8 cellular contexts compared by ENCODE assay signal in genomic region chr17:8072727-8073461, GRCh38. TPM values are rescaled to one million over a fixed set of nuclear protein-coding genes. Genes with fewer than 3 reads are reported as not detected.
DNase-seq lines count a peak whose midpoint lies in the region; ATAC-seq, FAIRE-seq and TF ChIP-seq lines count a peak whose summit lies in the region.

No MANE protein-coding gene starts in this region.

- TF ChIP-seq POLR2A in H1 (IDR thresholded peaks at IDR 0.05; ENCODE audit: control extremely low read depth in 1 of 2, low read depth in 2 of 2, low read length in 2 of 2): no peak

- H3K27me3 ChIP-seq in H1 (replicated peaks in 1 of 4; ENCODE audit: control insufficient read depth in 3 of 4, extremely low read depth in 1 of 4, insufficient read depth in 3 of 4, low read length in 3 of 4): peaks cover 39 to 81% (median 62%) of the 10 kb centered on the region in 4 experiments

- no peak for TF ChIP-seq RAD21 in H1 (IDR thresholded peaks at IDR 0.05 in 1 of 2, conservative IDR thresholded peaks at IDR 0.05 in 1 of 2; ENCODE audit: low read depth in 2 of 2, low read length in 2 of 2)

- peak overlapping the region; percentile 60 for H3K18ac ChIP-seq in H1 (ENCODE audit: extremely low read depth, low read length)

- H3K79me2 ChIP-seq in H1 (ENCODE audit: control insufficient read depth in 1 of 2, insufficient read depth in 2 of 2, low read length in 2 of 2): no peaks in the 10 kb centered on the region

- TF ChIP-seq EP300 in H1 (IDR thresholded peaks at IDR 0.05; ENCODE audit: borderline replicate concordance in 1 of 2, low read depth in 2 of 2, low read length in 2 of 2): no peak

- no peak overlapping the region for H2AK5ac ChIP-seq in H1 (ENCODE audit: low read depth, low read length)

- peak overlapping the region; percentile 34 to 65 (median 50); a peak in 7 of 8 replicates for H3K4me3 ChIP-seq in H1 (ENCODE audit: extremely low read depth in 1 of 4, insufficient read depth in 2 of 4, low read depth in 3 of 4, low read length in 4 of 4)

- H3K27ac Mint-ChIP-seq in osteocyte (ENCODE audit: unreplicated experiment): no peak overlapping the region

- H3K14ac ChIP-seq in H1 (ENCODE audit: insufficient read length): no peak overlapping the region

- no peak overlapping the region for H3K56ac ChIP-seq in H1 (replicated peaks; ENCODE audit: insufficient read length, low read depth, low read length)

- H3K4me1 ChIP-seq in ES-I3 (ENCODE audit: insufficient read depth, low read length): no peaks in the 10 kb centered on the region; the same call in 1 of the 2 replicates
- H3K4me1 ChIP-seq in H1 (replicated peaks in 1 of 4; ENCODE audit: control insufficient read depth in 3 of 4, insufficient read depth in 4 of 4, low read length in 3 of 4): peaks cover 0 to 22% (median 9%) of the 10 kb centered on the region in 4 experiments; a peak in 5 of 7 replicates

- no peak overlapping the region for H2BK20ac ChIP-seq in H1 (ENCODE audit: low read length)

- peaks cover 92% of the 10 kb centered on the region for H3K27me3 Mint-ChIP-seq in osteocyte (ENCODE audit: unreplicated experiment)

- peaks cover 12% of the 10 kb centered on the region for H3K4me1 Mint-ChIP-seq in osteocyte (ENCODE audit: unreplicated experiment)

- peaks cover 3 to 6% of the 10 kb centered on the region in 2 experiments for H4K20me1 ChIP-seq in H1 (replicated peaks in 1 of 2; ENCODE audit: control insufficient read depth in 1 of 2, insufficient read depth in 2 of 2, low read length in 2 of 2)

- H3K9ac ChIP-seq in ES-I3 (ENCODE audit: low read depth, low read length) (peak overlapping the region; percentile 25; the same call in 1 of the 2 replicates), H1 (replicated peaks in 1 of 4; ENCODE audit: extremely low read depth in 1 of 4, low read depth in 3 of 4, low read length in 3 of 4) (no peak overlapping the region)

- H4K8ac ChIP-seq in H1 (ENCODE audit: extremely low read depth, insufficient read depth, low read length): no peak overlapping the region; the same call in 1 of the 2 replicates

- peak overlapping the region; percentile 81; the same call in 1 of the 2 replicates for H2BK12ac ChIP-seq in H1 (ENCODE audit: low read depth, low read length)

- TF ChIP-seq CTCF in H1 (IDR thresholded peaks at IDR 0.05; ENCODE audit: control extremely low read depth in 1 of 3, insufficient read depth in 1 of 3, low read depth in 1 of 3, low read length in 3 of 3) (no peak), osteocyte (IDR thresholded peaks at IDR 0.05) (no peak)

- H3K79me1 ChIP-seq in H1 (ENCODE audit: low read depth, low read length): no peaks in the 10 kb centered on the region

- H3K23ac ChIP-seq in H1 (ENCODE audit: insufficient read length): no peak overlapping the region

- H3K36me3 ChIP-seq in ES-I3 (ENCODE audit: insufficient read depth, low read length) (no peaks in the 10 kb centered on the region), H1 (ENCODE audit: control insufficient read depth in 2 of 4, insufficient read depth in 4 of 4, low read length in 3 of 4) (no peaks in the 10 kb centered on the region)

- peak overlapping the region; percentile 97 to 99 for H3K4me2 ChIP-seq in H1 (ENCODE audit: insufficient read depth in 1 of 2, low read depth in 2 of 2, low read length in 2 of 2)

- POLR2A ChIA-PET in H1 (lab: Charles Lee; ENCODE audit: partially characterized antibody): interaction anchor here (0.6 to 2.5 kb wide), 4 partner anchors 10 to 649 kb away, joined by 3 to 10 read pairs (median 6); no protein-coding TSS in a partner anchor

- CTCF ChIA-PET in H1 (lab: Charles Lee; ENCODE audit: partially characterized antibody): interaction anchor here (1.1 to 17.3 kb wide), 12 partner anchors 12 to 203 kb away, joined by 3 to 315 read pairs (median 5); partner anchors contain the start of genes ALOX12B, ALOXE3 and RNF227

- no peaks in the 10 kb centered on the region for H3K9me3 Mint-ChIP-seq in osteocyte (ENCODE audit: unreplicated experiment)

- H3K4me3 Mint-ChIP-seq in osteocyte (ENCODE audit: unreplicated experiment): peak overlapping the region; percentile 53

- 5% methylated on average over 34 of the region's 40 CpGs; no CpG with 5 or more reads in 1 of the 2 experiments for WGBS in H1 (ENCODE audit: extremely low coverage in 1 of 2, insufficient coverage in 1 of 2, insufficient read length in 1 of 2, insufficient replicate concordance in 2 of 2, low coverage in 1 of 2, low lambda C conversion rate in 2 of 2, missing lambda C conversion rate in 1 of 2), 2 experiments

- H2AFZ ChIP-seq in H1 (ENCODE audit: low read length): peak overlapping the region; percentile 54; the same call in 1 of the 2 replicates

- H3K4ac ChIP-seq in H1 (replicated peaks; ENCODE audit: insufficient read length, low read depth, low read length): peak overlapping the region; percentile 19

- H3K27ac ChIP-seq in H1 (ENCODE audit: low read depth, low read length): no peak overlapping the region

- H2BK5ac ChIP-seq in H1 (ENCODE audit: low read depth, low read length): no peak overlapping the region

- in situ Hi-C loops in G401 (cut with HindIII; ENCODE audit: low sequenced_read_pairs): no loop called here

- no peak overlapping the region for H4K5ac ChIP-seq in H1 (ENCODE audit: insufficient read length, low read depth, low read length)

- no peak for ATAC-seq in HG02852 (IDR thresholded peaks at IDR 0.05; ENCODE audit: unreplicated experiment)

- peak; percentile 46 for DNase-seq in activated CD4-positive, alpha-beta T cell treated with anti-CD3 and anti-CD28 coated beads for 48 hours
- DNase-seq in H1 (ENCODE audit: low read depth in 1 of 2, low spot score in 2 of 2): peak in 1 of 2 experiments; percentile 68
- no peak for DNase-seq in osteocyte (ENCODE audit: extremely low spot score, unreplicated experiment)
- DNase-seq in RPMI8226: no peak
- no peak for DNase-seq in cerebellar nuclear complex (lab: John Stamatoyannopoulos, UW)
- no peak for DNase-seq in G401 (ENCODE audit: low spot score)

- peaks cover 10% of the 10 kb centered on the region for H3K23me2 ChIP-seq in H1 (ENCODE audit: low read depth, low read length)

- no peak overlapping the region for H4K91ac ChIP-seq in H1 (replicated peaks; ENCODE audit: insufficient read length, low read length)

- H2BK15ac ChIP-seq in H1 (ENCODE audit: low read length): peak overlapping the region; percentile 75; the same call in 1 of the 2 replicates

- H3K36me3 Mint-ChIP-seq in osteocyte (ENCODE audit: unreplicated experiment): no peaks in the 10 kb centered on the region

- FAIRE-seq in H1 (lab: Jason Lieb, UNC): no peak

- H3K9me3 ChIP-seq in ES-I3 (ENCODE audit: control insufficient read depth, insufficient read depth, low read length) (no peaks in the 10 kb centered on the region), H1 (ENCODE audit: insufficient read depth in 2 of 2, low read depth in 1 of 2, low read length in 1 of 2) (no peaks in the 10 kb centered on the region)

- no peak overlapping the region for H2BK120ac ChIP-seq in H1 (replicated peaks; ENCODE audit: low read depth, low read length)

RNA-seq across cellular contexts. Expression of gene ALOX12B, which starts 14.6 kb away (rescaled TPM):
- total RNA-seq in H1 (2021; fragmentation: NEBNext Ultra II Directional; extraction: Animal tissue kit (Norgen Biotek cat#: 25700)): not detected in 2 replicates
- polyA plus RNA-seq in H1 (2011; rRNA removed): 0.82 and 0.86 TPM in 2 replicates
- 0.45 TPM for polyA plus RNA-seq in H1 (2011; cell fraction: cytosol; rRNA removed)
- 0.88 TPM for polyA plus RNA-seq in H1 (2011; cell fraction: nucleus; rRNA removed)
- polyA plus RNA-seq in H1 (2012, experiment 1 of 2): 0.48 to 1.3 TPM (median 0.92 TPM) in 4 replicates
- polyA plus RNA-seq in H1 (2012, experiment 2 of 2): 0.96 TPM
- 0.12 TPM for polyA plus RNA-seq in H1 (2013, experiment 1 of 2)
- polyA plus RNA-seq in H1 (2013, experiment 2 of 2): 0.26 TPM
- 0.41 and 0.82 TPM in 2 replicates for polyA minus RNA-seq in H1 (2011; rRNA and poly(A)+ RNA removed)
- polyA minus RNA-seq in H1 (2011; cell fraction: cytosol; rRNA and poly(A)+ RNA removed): not detected
- not detected for polyA minus RNA-seq in H1 (2011; cell fraction: nucleus; rRNA and poly(A)+ RNA removed)
- total RNA-seq in osteocyte: not detected in 2 replicates
- not detected in 2 replicates for total RNA-seq in G401 (2014; rRNA removed; shearing (Covaris generic))

RNA-seq across cellular contexts. Expression of gene ALOX15B, which starts 34.0 kb away (rescaled TPM):
- total RNA-seq in H1 (2021; fragmentation: NEBNext Ultra II Directional; extraction: Animal tissue kit (Norgen Biotek cat#: 25700)): 0.46 and 0.63 TPM in 2 replicates
- 0.91 and 1.4 TPM in 2 replicates for polyA plus RNA-seq in H1 (2011; rRNA removed)
- polyA plus RNA-seq in H1 (2011; cell fraction: cytosol; rRNA removed): 0.76 TPM
- polyA plus RNA-seq in H1 (2011; cell fraction: nucleus; rRNA removed): 1.3 TPM
- polyA plus RNA-seq in H1 (2012, experiment 1 of 2): 0.42 to 0.79 TPM (median 0.60 TPM) in 4 replicates
- 0.26 TPM for polyA plus RNA-seq in H1 (2012, experiment 2 of 2)
- polyA plus RNA-seq in H1 (2013, experiment 1 of 2): 0.73 TPM
- 0.70 TPM for polyA plus RNA-seq in H1 (2013, experiment 2 of 2)
- 0.51 and 0.63 TPM in 2 replicates for polyA minus RNA-seq in H1 (2011; rRNA and poly(A)+ RNA removed)
- not detected for polyA minus RNA-seq in H1 (2011; cell fraction: cytosol; rRNA and poly(A)+ RNA removed)
- 0.70 TPM for polyA minus RNA-seq in H1 (2011; cell fraction: nucleus; rRNA and poly(A)+ RNA removed)
- not detected in 2 replicates for total RNA-seq in osteocyte
- not detected in 2 replicates for total RNA-seq in G401 (2014; rRNA removed; shearing (Covaris generic))

RNA-seq across cellular contexts. Expression of gene ALOXE3, which starts 45.4 kb away (rescaled TPM):
- not detected in 2 replicates for total RNA-seq in H1 (2021; fragmentation: NEBNext Ultra II Directional; extraction: Animal tissue kit (Norgen Biotek cat#: 25700))
- 0.26 and 0.55 TPM in 2 replicates for polyA plus RNA-seq in H1 (2011; rRNA removed)
- polyA plus RNA-seq in H1 (2011; cell fraction: cytosol; rRNA removed): 0.17 TPM
- polyA plus RNA-seq in H1 (2011; cell fraction: nucleus; rRNA removed): 0.40 TPM
- 0.17 to 0.50 TPM (median 0.31 TPM) in 4 replicates for polyA plus RNA-seq in H1 (2012, experiment 1 of 2)
- polyA plus RNA-seq in H1 (2012, experiment 2 of 2): 0.16 TPM
- polyA plus RNA-seq in H1 (2013, experiment 1 of 2): 0.34 TPM
- 0.07 TPM for polyA plus RNA-seq in H1 (2013, experiment 2 of 2)
- polyA minus RNA-seq in H1 (2011; rRNA and poly(A)+ RNA removed): 0.09 and 0.27 TPM in 2 replicates
- not detected for polyA minus RNA-seq in H1 (2011; cell fraction: cytosol; rRNA and poly(A)+ RNA removed)
- polyA minus RNA-seq in H1 (2011; cell fraction: nucleus; rRNA and poly(A)+ RNA removed): not detected
- not detected in 2 replicates for total RNA-seq in osteocyte
- total RNA-seq in G401 (2014; rRNA removed; shearing (Covaris generic)): 0.85 TPM in 1 of 2 replicates, not detected in the other

RNA-seq across cellular contexts. Expression of gene HES7, which starts 51.0 kb away (rescaled TPM):
- 0.32 and 0.69 TPM in 2 replicates for total RNA-seq in H1 (2021; fragmentation: NEBNext Ultra II Directional; extraction: Animal tissue kit (Norgen Biotek cat#: 25700))
- 0.20 and 0.55 TPM in 2 replicates for polyA plus RNA-seq in H1 (2011; rRNA removed)
- 0.30 TPM for polyA plus RNA-seq in H1 (2011; cell fraction: cytosol; rRNA removed)
- 1.2 TPM for polyA plus RNA-seq in H1 (2011; cell fraction: nucleus; rRNA removed)
- polyA plus RNA-seq in H1 (2012, experiment 1 of 2): 0.23 to 0.66 TPM (median 0.48 TPM) in 4 replicates
- 0.22 TPM for polyA plus RNA-seq in H1 (2012, experiment 2 of 2)
- 0.41 TPM for polyA plus RNA-seq in H1 (2013, experiment 1 of 2)
- polyA plus RNA-seq in H1 (2013, experiment 2 of 2): 0.15 TPM
- polyA minus RNA-seq in H1 (2011; rRNA and poly(A)+ RNA removed): 0.09 TPM in 1 of 2 replicates, not detected in the other
- not detected for polyA minus RNA-seq in H1 (2011; cell fraction: cytosol; rRNA and poly(A)+ RNA removed)
- polyA minus RNA-seq in H1 (2011; cell fraction: nucleus; rRNA and poly(A)+ RNA removed): not detected
- total RNA-seq in osteocyte: 2.0 and 2.3 TPM in 2 replicates
- 1.1 and 3.9 TPM in 2 replicates for total RNA-seq in G401 (2014; rRNA removed; shearing (Covaris generic))
